8 cellular contexts compared by ENCODE assay signal in genomic region chr3:45689787-45690145, GRCh38. TPM values are rescaled to one million over a fixed set of nuclear protein-coding genes. Genes with fewer than 3 reads are reported as not detected.
A peak's percentile ranks its signal among the peaks of the same experiment; 100 is the strongest.
DNase-seq lines count a peak whose midpoint lies in the region; ATAC-seq, FAIRE-seq and TF ChIP-seq lines count a peak whose summit lies in the region.

No MANE protein-coding gene starts in this region.

- H3K4me1 Mint-ChIP-seq in activated T-cell treated with anti-CD3 and anti-CD28 coated beads, Interleukin-2, amount 50 U/mL, for 4 hours (ENCODE audit: low read depth): peaks cover 53% of the 10 kb centered on the region

- DNase-seq in activated T-cell treated with anti-CD3 and anti-CD28 coated beads, Interleukin-2, amount 50 U/mL, for 4 hours: no peak
- DNase-seq in activated T-cell treated with anti-CD3 and anti-CD28 coated beads, Interleukin-2, amount 50 U/mL, for 1 hour: no peak
- no peak for DNase-seq in ascending aorta (ENCODE audit: low spot score in 2 of 2)
- DNase-seq in HepG2 (ENCODE audit: low spot score): no peak
- no peak for DNase-seq in tibial nerve (ENCODE audit: low spot score in 2 of 2)
- DNase-seq in cortex of kidney (lab: John Stamatoyannopoulos, UW): no peak
- no peak for DNase-seq in NCI-H82 treated with DMSO at 0.1 percent for 48 hours (lab: John Stamatoyannopoulos, UW; ENCODE audit: unreplicated experiment)
- no peak for DNase-seq in NCI-H1105 (lab: John Stamatoyannopoulos, UW)

- H3K36me3 Mint-ChIP-seq in activated T-cell treated with anti-CD3 and anti-CD28 coated beads, Interleukin-2, amount 50 U/mL, for 4 hours (ENCODE audit: insufficient read depth): peaks cover 26% of the 10 kb centered on the region

- POLR2A ChIA-PET in HepG2 (lab: Yijun Ruan, JAX): interaction anchor here (0.7 to 1.5 kb wide), 7 partner anchors 9 to 1135 kb away, joined by 3 to 5 read pairs (median 3); partner anchors contain the start of gene ZKSCAN7

- 0% methylated on average over 6 of the region's 8 CpGs for WGBS in HepG2 (ENCODE audit: low lambda C conversion rate)
- 1% methylated on average over 7 to 8 of the region's 8 CpGs for WGBS in tibial nerve, 2 donors

- H3K4me3 ChIP-seq in ascending aorta (peak overlapping the region; percentile 79 to 81), HepG2 (replicated peaks in 1 of 3; ENCODE audit: insufficient read depth in 1 of 3, low read depth in 2 of 3, low read length in 3 of 3) (peak overlapping the region; percentile 74 to 99 (median 90)), tibial nerve (peak overlapping the region; percentile 59 to 82 (median 73))

- TF ChIP-seq EP300 in HepG2 (IDR thresholded peaks at IDR 0.05; ENCODE audit: low read depth in 2 of 2, low read length in 2 of 2) (no peak), HepG2 (CRISPR knock-in tag; IDR thresholded peaks at IDR 0.05; ENCODE audit: borderline replicate concordance) (no peak), tibial nerve (IDR thresholded peaks at IDR 0.05) (no peak)

- CTCF ChIA-PET in HepG2 (lab: Yijun Ruan, JAX; ENCODE audit: low intra/inter-chr PET ratio, low total read pairs): interaction anchor here (1.7 kb wide), 1 partner anchor 25 kb away, joined by 6 read pairs; no protein-coding TSS in a partner anchor

- TF ChIP-seq RAD21 in HepG2 (CRISPR knock-in tag; IDR thresholded peaks at IDR 0.05): no peak

- intact Hi-C loops in ascending aorta (cut with DNase I): loop anchor here (1.0 to 10.0 kb wide), 2 partner anchors 21 to 305 kb away; partner anchors contain the start of gene FYCO1
- intact Hi-C loops in HepG2 (cut with micrococcal nuclease; ENCODE audit: unreplicated experiment): no loop called here

- FAIRE-seq in HepG2 (lab: Jason Lieb, UNC): no peak

- H3K9me3 Mint-ChIP-seq in activated T-cell treated with anti-CD3 and anti-CD28 coated beads, Interleukin-2, amount 50 U/mL, for 4 hours: no peaks in the 10 kb centered on the region

- H3K36me3 ChIP-seq in ascending aorta: peaks cover 0 to 10% of the 10 kb centered on the region in 2 donors
- 0 out of 5 replicates have a peak, but pooled peaks cover 0 to 3% of the 10 kb centered on the region in 2 experiments for H3K36me3 ChIP-seq in HepG2 (replicated peaks in 1 of 2; ENCODE audit: control insufficient read depth in 1 of 2, insufficient read depth in 2 of 2, low read length in 2 of 2)
- H3K36me3 ChIP-seq in tibial nerve: peaks cover 0 to 5% (median 0%) of the 10 kb centered on the region in 3 donors

- H3K27me3 Mint-ChIP-seq in activated T-cell treated with anti-CD3 and anti-CD28 coated beads, Interleukin-2, amount 50 U/mL, for 4 hours (ENCODE audit: low read depth): peaks cover 3% of the 10 kb centered on the region

- BruUV-seq in HepG2 (replicated peaks; lab: Mats Ljungman, UMichigan): no TSS peak

- H3K9me3 ChIP-seq in ascending aorta (no peaks in the 10 kb centered on the region), HepG2 (ENCODE audit: low read length) (no peaks in the 10 kb centered on the region), tibial nerve (no peaks in the 10 kb centered on the region)

- peak overlapping the region; percentile 96 for H3K9ac ChIP-seq in HepG2 (ENCODE audit: insufficient read depth, low read depth, low read length)

- TF ChIP-seq CTCF in ascending aorta (IDR thresholded peaks at IDR 0.05) (no peak), HepG2 (CRISPR knock-in tag; IDR thresholded peaks at IDR 0.05) (no peak), tibial nerve (IDR thresholded peaks at IDR 0.05) (no peak)

- peaks cover 0 to 25% of the 10 kb centered on the region in 2 donors for H3K4me1 ChIP-seq in ascending aorta
- H3K4me1 ChIP-seq in HepG2 (ENCODE audit: insufficient read depth, low read length): peaks cover 56% of the 10 kb centered on the region
- H3K4me1 ChIP-seq in tibial nerve: peaks cover 0 to 61% (median 25%) of the 10 kb centered on the region in 4 donors

- in situ Hi-C loops in HepG2 (cut with HindIII; ENCODE audit: extremely low pct_ligation_motif_present, low pct_unique_long_range_greater_than_20kb): no loop called here

- TF ChIP-seq POLR2A in HepG2 (IDR thresholded peaks at IDR 0.05; ENCODE audit: insufficient read depth in 1 of 2, low read depth in 2 of 2, low read length in 2 of 2) (no peak), tibial nerve (IDR thresholded peaks at IDR 0.05) (no peak)

- H3K27ac ChIP-seq in ascending aorta: peak overlapping the region; percentile 81 to 89
- peak overlapping the region; percentile 87 for H3K27ac ChIP-seq in HepG2 (ENCODE audit: extremely low read length, insufficient read depth, low read length)
- peak overlapping the region; percentile 44 to 91 (median 87) for H3K27ac ChIP-seq in tibial nerve

- 0 out of 2 replicates have a peak, but pooled peaks cover 4% of the 10 kb centered on the region for H4K20me1 ChIP-seq in HepG2 (ENCODE audit: insufficient read depth, low read length)

- H3K4me3 Mint-ChIP-seq in activated T-cell treated with anti-CD3 and anti-CD28 coated beads, Interleukin-2, amount 50 U/mL, for 4 hours: peak overlapping the region; percentile 81

- H3K27me3 ChIP-seq in ascending aorta (no peaks in the 10 kb centered on the region), HepG2 (ENCODE audit: control insufficient read depth in 1 of 2, insufficient read depth in 2 of 2, low read length in 2 of 2) (no peaks in the 10 kb centered on the region; a peak in 1 of 5 replicates), tibial nerve (no peaks in the 10 kb centered on the region)

- H3K79me2 ChIP-seq in HepG2 (ENCODE audit: insufficient read depth, low read length): peaks cover 53% of the 10 kb centered on the region

- no peak for ATAC-seq in activated T-cell treated with anti-CD3 and anti-CD28 coated beads, Interleukin-2, amount 50 U/mL, for 4 hours
- ATAC-seq in HepG2: no peak

- peak overlapping the region; percentile 90 for H3K4me2 ChIP-seq in HepG2 (ENCODE audit: low read depth, low read length)

- no peak overlapping the region for H2AFZ ChIP-seq in HepG2 (ENCODE audit: low read length)

TF ChIP-seq in HepG2, 621 proteins besides CTCF, POLR2A, EP300 and RAD21 (continues in another document):
- TF ChIP-seq ZNF430 (CRISPR knock-in tag; IDR thresholded peaks at IDR 0.05) (no peak), MBD4 (IDR thresholded peaks at IDR 0.05; ENCODE audit: borderline replicate concordance, low read length) (no peak), EED (CRISPR knock-in tag; IDR thresholded peaks at IDR 0.05) (no peak; the same call in 1 of the 2 replicates), RFXAP (CRISPR knock-in tag; IDR thresholded peaks at IDR 0.05; ENCODE audit: borderline replicate concordance) (no peak), CREB1 (IDR thresholded peaks at IDR 0.05) (no peak), CREB1 (CRISPR knock-in tag; IDR thresholded peaks at IDR 0.05) (no peak), ZNF703 (CRISPR knock-in tag; IDR thresholded peaks at IDR 0.05; ENCODE audit: borderline replicate concordance) (no peak), KDM5A (IDR thresholded peaks at IDR 0.05; ENCODE audit: borderline replicate concordance, low read length) (peak; percentile 9; the same call in 1 of the 2 replicates), ZNF296 (CRISPR knock-in tag; conservative IDR thresholded peaks at IDR 0.05) (no peak), ZNF746 (CRISPR knock-in tag; IDR thresholded peaks at IDR 0.05) (no peak), ZNF20 (CRISPR knock-in tag; IDR thresholded peaks at IDR 0.05) (peak; percentile 52; the same call in 1 of the 2 replicates), BRCA1 (CRISPR knock-in tag; IDR thresholded peaks at IDR 0.05) (no peak), ZNF17 (CRISPR knock-in tag; IDR thresholded peaks at IDR 0.05) (no peak), KLF12 (CRISPR knock-in tag; IDR thresholded peaks at IDR 0.05; ENCODE audit: borderline replicate concordance) (no peak), ZNF33B (CRISPR knock-in tag; IDR thresholded peaks at IDR 0.05) (no peak), PRMT3 (CRISPR knock-in tag; IDR thresholded peaks at IDR 0.05; ENCODE audit: borderline replicate concordance, low read depth) (no peak)

RNA-seq across cellular contexts. Expression of gene SACM1L, which starts 0.6 kb away (rescaled TPM):
- 10 to 100 TPM; 48.8 to 52.5 (median 49.2) TPM for total RNA-seq in activated T-cell treated with anti-CD3 and anti-CD28 coated beads, Interleukin-2, amount 50 U/mL, for 4 hours
- total RNA-seq in ascending aorta (7.2 TPM), HepG2 (2016; rRNA removed; fragmentation: Illumina TruSeq; extraction: Trizol) (27.8 and 37.4 TPM in 2 replicates), tibial nerve (10 to 100 TPM; 43.5 to 64.7 (median 54.3) TPM)
- 4.8 and 5.9 TPM in 2 replicates for total RNA-seq in HepG2 (2016; cell fraction: cytosol; rRNA removed; fragmentation: Illumina TruSeq; extraction: Trizol; ENCODE audit: low read depth)
- total RNA-seq in HepG2 (2016; cell fraction: insoluble cytoplasmic fraction; rRNA removed; fragmentation: Illumina TruSeq; extraction: Trizol): 27.1 and 39.1 TPM in 2 replicates
- 9.6 and 11.6 TPM in 2 replicates for total RNA-seq in HepG2 (2016; cell fraction: membrane; rRNA removed; fragmentation: Illumina TruSeq; extraction: Trizol)
- 42.5 and 44.3 TPM in 2 replicates for total RNA-seq in HepG2 (2016; cell fraction: nucleus; rRNA removed; fragmentation: Illumina TruSeq; extraction: Trizol)
- 12.0 and 15.1 TPM in 2 replicates for polyA plus RNA-seq in HepG2 (2011; rRNA removed)
- 3.8 and 6.6 TPM in 2 replicates for polyA plus RNA-seq in HepG2 (2011; cell fraction: cytosol; rRNA removed)
- 12.4 and 14.3 TPM in 2 replicates for polyA plus RNA-seq in HepG2 (2011; cell fraction: nucleus; rRNA removed)
- 16.5 and 20.6 TPM in 2 replicates for polyA plus RNA-seq in HepG2 (2012)
- polyA plus RNA-seq in HepG2 (2016; cell fraction: cytosol; fragmentation: Illumina TruSeq; extraction: Trizol; ENCODE audit: low read depth): 1.5 and 1.7 TPM in 2 replicates
- 32.9 and 37.8 TPM in 2 replicates for polyA plus RNA-seq in HepG2 (2016; cell fraction: insoluble cytoplasmic fraction; fragmentation: Illumina TruSeq; extraction: Trizol; ENCODE audit: low read depth)
- 4.5 and 5.1 TPM in 2 replicates for polyA plus RNA-seq in HepG2 (2016; cell fraction: membrane; fragmentation: Illumina TruSeq; extraction: Trizol; ENCODE audit: low read depth)
- 52.6 and 65.8 TPM in 2 replicates for polyA plus RNA-seq in HepG2 (2016; cell fraction: nucleus; fragmentation: Illumina TruSeq; extraction: Trizol; ENCODE audit: insufficient read depth, low read depth)
- polyA minus RNA-seq in HepG2 (2011; rRNA and poly(A)+ RNA removed; ENCODE audit: low replicate concordance): 11.2 and 34.4 TPM in 2 replicates
- 13.3 and 19.4 TPM in 2 replicates for polyA minus RNA-seq in HepG2 (2011; cell fraction: cytosol; rRNA and poly(A)+ RNA removed)
- polyA minus RNA-seq in HepG2 (2011; cell fraction: nucleus; rRNA and poly(A)+ RNA removed): 57.6 and 62.6 TPM in 2 replicates
